In genomic region chr2:74457129-74457548, GRCh38 we compare ENCODE assay signal across 1 cellular context.
TF ChIP-seq lines count a peak whose summit lies in the region.

No MANE protein-coding gene starts in this region.

TF ChIP-seq in SK-N-SH, 30 proteins besides CTCF, POLR2A, EP300 and RAD21 (continued from another document):
- TF ChIP-seq MAX (IDR thresholded peaks at IDR 0.05; ENCODE audit: low read depth) (no peak), EZH2phosphoT487 (IDR thresholded peaks at IDR 0.05; ENCODE audit: borderline replicate concordance, low read depth) (no peak), TEAD4 (IDR thresholded peaks at IDR 0.05; ENCODE audit: borderline replicate concordance, insufficient read depth) (no peak), FOXM1 (IDR thresholded peaks at IDR 0.05; ENCODE audit: low read depth) (no peak), MEF2A (IDR thresholded peaks at IDR 0.05; ENCODE audit: borderline replicate concordance, low read depth) (no peak), TAF1 (IDR thresholded peaks at IDR 0.05; ENCODE audit: borderline replicate concordance, low read depth, low read length) (0 out of 2 replicates have a peak, but pooled peaks have one; percentile 16)
